12 cellular contexts compared by ENCODE assay signal in genomic region chr12:49293056-49293956, GRCh38. TPM values are rescaled to one million over a fixed set of nuclear protein-coding genes. Genes with fewer than 3 reads are reported as not detected.
DNase-seq lines count a peak whose midpoint lies in the region; ATAC-seq, FAIRE-seq and TF ChIP-seq lines count a peak whose summit lies in the region.
"Had no signal": no experiment of that assay in that cellular context is flagged by ENCODE, and none has a peak within 500 bp of the region (broad histone marks: within the 10 kb centered on the region; RNA-seq: fewer than 3 reads in every experiment).

No MANE protein-coding gene starts in this region.

- H3K4me3 ChIP-seq in AG04450 (ENCODE audit: low read depth, low read length) (no peak overlapping the region), MG63 (peak overlapping the region; percentile 33)
- H3K4me3 ChIP-seq: BLaER1 had no signal

- H3K9me3 ChIP-seq in AG04450 (ENCODE audit: control insufficient read depth, insufficient read depth, low read length) (no peaks in the 10 kb centered on the region; the same call in 1 of the 2 replicates), MG63 (no peaks in the 10 kb centered on the region)
- H3K9me3 ChIP-seq: BLaER1 had no signal

- no peak for TF ChIP-seq POLR2A in GM18505 (IDR thresholded peaks at IDR 0.05; ENCODE audit: borderline replicate concordance, extremely low read depth, insufficient read depth, insufficient read length)
- no peak for TF ChIP-seq POLR2A in GM12892 (IDR thresholded peaks at IDR 0.05; ENCODE audit: low read depth, low read length)

- TF ChIP-seq CTCF in AG04450 (IDR thresholded peaks at IDR 0.05; ENCODE audit: low read depth, low read length) = no peak

- no peaks in the 10 kb centered on the region for H3K36me3 ChIP-seq in MG63
- H3K36me3 ChIP-seq: BLaER1 had no signal

- no peak for FAIRE-seq in GM12892 (lab: Jason Lieb, UNC)

- CTCF ChIA-PET in AG04450 (lab: Charles Lee) = interaction anchor here (1.2 to 3.1 kb wide), 3 partner anchors 49 to 54 kb away, joined by 3 to 13 read pairs (median 6); partner anchors contain the start of gene DNAJC22

- no peak for DNase-seq in AG04450 (ENCODE audit: low read depth, low spot score)
- DNase-seq in MG63 = peak; percentile 91
- DNase-seq in astrocyte of the hippocampus (ENCODE audit: low read depth, low spot score) = peak; percentile 57
- DNase-seq in left colon = peak in 1 of 2 donors; percentile 25
- DNase-seq in SIG-M5 treated with dmso at 0.1 percent for 504 hours (lab: John Stamatoyannopoulos, UW; ENCODE audit: unreplicated experiment) = no peak
- DNase-seq in GM12892 (ENCODE audit: insufficient read length) = no peak
- DNase-seq in SIG-M5 (lab: John Stamatoyannopoulos, UW) = no peak
- DNase-seq: activated B cell treated with CpG ODN at 0.5 μM for 24 hours; activated naive CD4-positive, alpha-beta T cell; effector CD4-positive, alpha-beta T cell had no signal

- POLR2A ChIA-PET in AG04450 (lab: Yijun Ruan, JAX) = no interaction called here

- intact Hi-C loops in left colon (cut with DNase I, micrococcal nuclease) = no loop called here

- ATAC-seq in left colon (peak; percentile 31), GM18505 (IDR thresholded peaks at IDR 0.05; ENCODE audit: unreplicated experiment) (no peak)

- peaks cover 51% of the 10 kb centered on the region for H3K27me3 ChIP-seq in AG04450 (ENCODE audit: control insufficient read depth, insufficient read depth, low read length)
- H3K27me3 ChIP-seq in MG63 = no peaks in the 10 kb centered on the region

- peak overlapping the region; percentile 11 for H3K27ac ChIP-seq in AG04450 (ENCODE audit: low read depth, low read length)
- H3K27ac ChIP-seq: BLaER1 had no signal

RNA-seq across cellular contexts. Expression of gene PRPH, which starts 1.6 kb away (rescaled TPM):
- not detected in 2 replicates for polyA plus RNA-seq in AG04450 (2011; rRNA removed)
- polyA minus RNA-seq in AG04450 (2011; rRNA and poly(A)+ RNA removed) = not detected in 2 replicates
- 5.0 and 7.1 TPM in 2 replicates for total RNA-seq in MG63 (2014; rRNA removed; shearing (Covaris generic); ENCODE audit: low replicate concordance)
- 10 to 100 TPM in 1 of 2 donors, 1 to 10 TPM in 1; 5.5 to 14.3 TPM for total RNA-seq in left colon
- 0.34 TPM for polyA plus RNA-seq in GM12892 (2012; ENCODE audit: missing spikeins)
- total RNA-seq: activated B cell treated with CpG ODN at 0.5 μM for 24 hours had no signal

RNA-seq across cellular contexts. Expression of gene TUBA1C, which starts 28.4 kb away (rescaled TPM):
- 947 and 1,207 TPM in 2 replicates for polyA plus RNA-seq in AG04450 (2011; rRNA removed)
- 1,413 and 1,753 TPM in 2 replicates for polyA minus RNA-seq in AG04450 (2011; rRNA and poly(A)+ RNA removed)
- 289 and 585 TPM in 2 replicates for total RNA-seq in MG63 (2014; rRNA removed; shearing (Covaris generic); ENCODE audit: low replicate concordance)
- 100 to 1,000 TPM; 260 to 267 TPM for total RNA-seq in left colon
- polyA plus RNA-seq in GM12892 (2012; ENCODE audit: missing spikeins) = 182 TPM

RNA-seq across cellular contexts. Expression of gene TROAP, which starts 29.7 kb away (rescaled TPM):
- polyA plus RNA-seq in AG04450 (2011; rRNA removed) = 7.6 and 10.3 TPM in 2 replicates
- polyA minus RNA-seq in AG04450 (2011; rRNA and poly(A)+ RNA removed) = 13.7 and 15.9 TPM in 2 replicates
- 24.3 and 37.3 TPM in 2 replicates for total RNA-seq in MG63 (2014; rRNA removed; shearing (Covaris generic); ENCODE audit: low replicate concordance)
- 10 to 100 TPM in 1 of 2 donors, 1 to 10 TPM in 1; 4.9 to 12.4 TPM for total RNA-seq in left colon
- polyA plus RNA-seq in GM12892 (2012; ENCODE audit: missing spikeins) = 21.9 TPM

RNA-seq across cellular contexts. Expression of gene C1QL4, which starts 43.7 kb away (rescaled TPM):
- polyA plus RNA-seq in AG04450 (2011; rRNA removed) = 0.06 TPM in 1 of 2 replicates, not detected in the other
- polyA minus RNA-seq in AG04450 (2011; rRNA and poly(A)+ RNA removed) = not detected in 2 replicates
- total RNA-seq in MG63 (2014; rRNA removed; shearing (Covaris generic); ENCODE audit: low replicate concordance) = 0.10 TPM in 1 of 2 replicates, not detected in the other
- total RNA-seq in left colon = not detected
- not detected for polyA plus RNA-seq in GM12892 (2012; ENCODE audit: missing spikeins)
- total RNA-seq: activated B cell treated with CpG ODN at 0.5 μM for 24 hours had no signal

RNA-seq across cellular contexts. Expression of gene DNAJC22, which starts 53.4 kb away (rescaled TPM):
- 11.3 and 12.2 TPM in 2 replicates for polyA plus RNA-seq in AG04450 (2011; rRNA removed)
- 6.9 and 7.1 TPM in 2 replicates for polyA minus RNA-seq in AG04450 (2011; rRNA and poly(A)+ RNA removed)
- 3.1 and 6.5 TPM in 2 replicates for total RNA-seq in MG63 (2014; rRNA removed; shearing (Covaris generic); ENCODE audit: low replicate concordance)
- total RNA-seq in left colon = 10 to 100 TPM; 40.2 to 45.6 TPM
- 0.28 TPM for polyA plus RNA-seq in GM12892 (2012; ENCODE audit: missing spikeins)
- total RNA-seq: activated B cell treated with CpG ODN at 0.5 μM for 24 hours had no signal

Comparison
In these comparisons a context has a peak if more than half of its experiments do, and no peak if none do; other contexts are left out.
1. DNase-seq: peak in MG63 (single experiment) and astrocyte of the hippocampus (single experiment); none in AG04450 (single experiment), SIG-M5 treated with dmso at 0.1 percent for 504 hours (single experiment), GM12892 (single experiment) and SIG-M5 (single experiment).